In genomic region chr2:20353597-20353996, GRCh38 we compare ENCODE assay signal across 12 cellular contexts. TPM values are rescaled to one million over a fixed set of nuclear protein-coding genes. Genes with fewer than 3 reads are reported as not detected.
DNase-seq lines count a peak whose midpoint lies in the region; ATAC-seq and TF ChIP-seq lines count a peak whose summit lies in the region.
"Had no signal": no experiment of that assay in that cellular context is flagged by ENCODE, and none has a peak within 500 bp of the region (broad histone marks: within the 10 kb centered on the region; RNA-seq: fewer than 3 reads in every experiment).

No MANE protein-coding gene starts in this region.

- no peaks in the 10 kb centered on the region for H3K27me3 ChIP-seq in colonic mucosa
- H3K27me3 ChIP-seq in smooth muscle cell (ENCODE audit: low read depth) = no peaks in the 10 kb centered on the region
- H3K27me3 ChIP-seq: tibial artery had no signal

- H3K27me3 Mint-ChIP-seq in activated CD4-positive, alpha-beta memory T cell treated with anti-CD3 and anti-CD28 coated beads for 36 hours = no peaks in the 10 kb centered on the region
- no peaks in the 10 kb centered on the region for H3K27me3 Mint-ChIP-seq in activated CD4-positive, alpha-beta memory T cell treated with anti-CD3 and anti-CD28 coated beads, Interleukin-2, amount 10 ng/mL, durations not matched to agents 7 days and 5 days

- no peak overlapping the region for H3K4me3 Mint-ChIP-seq in activated CD4-positive, alpha-beta memory T cell treated with anti-CD3 and anti-CD28 coated beads for 36 hours
- H3K4me3 Mint-ChIP-seq in activated CD4-positive, alpha-beta memory T cell treated with anti-CD3 and anti-CD28 coated beads, Interleukin-2, amount 10 ng/mL, durations not matched to agents 7 days and 5 days = no peak overlapping the region
- no peak overlapping the region for H3K4me3 Mint-ChIP-seq in stimulated activated effector memory CD8-positive, alpha-beta T cell treated with anti-CD3 and anti-CD28 coated beads, Interleukin-12 subunit alpha, Interleukin-12 subunit beta, amount 100 ng/mL, for 72 hours

- CTCF ChIA-PET in activated CD4-positive, alpha-beta memory T cell treated with anti-CD3 and anti-CD28 coated beads for 36 hours (lab: Charles Lee) = interaction anchor here (1.1 to 3.8 kb wide), 5 partner anchors 13 to 297 kb away, joined by 3 to 21 read pairs (median 7); partner anchors contain the start of gene HS1BP3
- CTCF ChIA-PET in activated CD4-positive, alpha-beta memory T cell treated with anti-CD3 and anti-CD28 coated beads, Interleukin-2, amount 10 ng/mL, durations not matched to agents 7 days and 5 days (lab: Charles Lee) = interaction anchor here (0.7 to 2.7 kb wide), 4 partner anchors 12 to 93 kb away, joined by 3 to 10 read pairs (median 4); partner anchors contain the start of gene RHOB

- H3K27ac ChIP-seq in colonic mucosa (no peak overlapping the region), smooth muscle cell (ENCODE audit: low read depth) (peak overlapping the region; percentile 10)
- H3K27ac ChIP-seq: tibial artery had no signal

- ATAC-seq in GM21723 (IDR thresholded peaks at IDR 0.05; ENCODE audit: unreplicated experiment) = no peak
- ATAC-seq in stimulated activated effector memory CD8-positive, alpha-beta T cell treated with anti-CD3 and anti-CD28 coated beads, Interleukin-12 subunit alpha, Interleukin-12 subunit beta, amount 100 ng/mL, for 72 hours = no peak
- ATAC-seq in stimulated activated naive CD8-positive, alpha-beta T cell treated with anti-CD3 and anti-CD28 coated beads, Interleukin-15, Interleukin-2, amounts not matched to agents 100 U/mL and 50 U/mL, for 24 hours = no peak

- peak overlapping the region; percentile 16 for H2AFZ ChIP-seq in smooth muscle cell (ENCODE audit: low read depth)

- no peak overlapping the region for H3K4me3 ChIP-seq in colonic mucosa
- H3K4me3 ChIP-seq in smooth muscle cell = no peak overlapping the region
- H3K4me3 ChIP-seq: tibial artery had no signal

- peaks cover 18% of the 10 kb centered on the region for H3K79me2 ChIP-seq in smooth muscle cell (ENCODE audit: low read depth)

- peaks cover 5% of the 10 kb centered on the region for H3F3A ChIP-seq in smooth muscle cell (ENCODE audit: low read depth)

- peaks cover 8% of the 10 kb centered on the region for H3K4me1 Mint-ChIP-seq in activated CD4-positive, alpha-beta memory T cell treated with anti-CD3 and anti-CD28 coated beads for 36 hours (ENCODE audit: low read depth)
- peaks cover 15% of the 10 kb centered on the region for H3K4me1 Mint-ChIP-seq in activated CD4-positive, alpha-beta memory T cell treated with anti-CD3 and anti-CD28 coated beads, Interleukin-2, amount 10 ng/mL, durations not matched to agents 7 days and 5 days
- peaks cover 4% of the 10 kb centered on the region for H3K4me1 Mint-ChIP-seq in stimulated activated effector memory CD8-positive, alpha-beta T cell treated with anti-CD3 and anti-CD28 coated beads, Interleukin-12 subunit alpha, Interleukin-12 subunit beta, amount 100 ng/mL, for 72 hours

- H3K27ac Mint-ChIP-seq in activated CD4-positive, alpha-beta memory T cell treated with anti-CD3 and anti-CD28 coated beads for 36 hours = peak overlapping the region; percentile 18
- H3K27ac Mint-ChIP-seq in activated CD4-positive, alpha-beta memory T cell treated with anti-CD3 and anti-CD28 coated beads, Interleukin-2, amount 10 ng/mL, durations not matched to agents 7 days and 5 days = no peak overlapping the region
- no peak overlapping the region for H3K27ac Mint-ChIP-seq in stimulated activated effector memory CD8-positive, alpha-beta T cell treated with anti-CD3 and anti-CD28 coated beads, Interleukin-12 subunit alpha, Interleukin-12 subunit beta, amount 100 ng/mL, for 72 hours

- H3K4me2 ChIP-seq in smooth muscle cell = no peak overlapping the region

- intact Hi-C loops in activated CD4-positive, alpha-beta memory T cell treated with anti-CD3 and anti-CD28 coated beads for 36 hours (cut with micrococcal nuclease) = loop anchor here (5.0 kb wide), 1 partner anchor 1006 kb away; no protein-coding TSS in a partner anchor
- intact Hi-C loops in colonic mucosa (cut with DNase I) = no loop called here

- TF ChIP-seq CTCF in colonic mucosa (IDR thresholded peaks at IDR 0.05) = no peak
- no peak for TF ChIP-seq CTCF in smooth muscle cell (IDR thresholded peaks at IDR 0.05; ENCODE audit: borderline replicate concordance, insufficient read depth, poor library complexity, severe bottlenecking)

- H4K20me1 ChIP-seq in smooth muscle cell (ENCODE audit: low read depth) = peaks cover 16% of the 10 kb centered on the region

- peaks cover 13% of the 10 kb centered on the region for H3K36me3 Mint-ChIP-seq in activated CD4-positive, alpha-beta memory T cell treated with anti-CD3 and anti-CD28 coated beads for 36 hours
- H3K36me3 Mint-ChIP-seq in activated CD4-positive, alpha-beta memory T cell treated with anti-CD3 and anti-CD28 coated beads, Interleukin-2, amount 10 ng/mL, durations not matched to agents 7 days and 5 days (ENCODE audit: low read depth) = peaks cover 15% of the 10 kb centered on the region
- peaks cover 15% of the 10 kb centered on the region for H3K36me3 Mint-ChIP-seq in stimulated activated effector memory CD8-positive, alpha-beta T cell treated with anti-CD3 and anti-CD28 coated beads, Interleukin-12 subunit alpha, Interleukin-12 subunit beta, amount 100 ng/mL, for 72 hours

- H3K9me3 Mint-ChIP-seq in activated CD4-positive, alpha-beta memory T cell treated with anti-CD3 and anti-CD28 coated beads for 36 hours = no peaks in the 10 kb centered on the region
- H3K9me3 Mint-ChIP-seq in activated CD4-positive, alpha-beta memory T cell treated with anti-CD3 and anti-CD28 coated beads, Interleukin-2, amount 10 ng/mL, durations not matched to agents 7 days and 5 days = no peaks in the 10 kb centered on the region
- H3K9me3 Mint-ChIP-seq in stimulated activated effector memory CD8-positive, alpha-beta T cell treated with anti-CD3 and anti-CD28 coated beads, Interleukin-12 subunit alpha, Interleukin-12 subunit beta, amount 100 ng/mL, for 72 hours = no peaks in the 10 kb centered on the region

- H3K9ac ChIP-seq in colonic mucosa (ENCODE audit: low read depth in 2 of 2, low read length in 2 of 2) (no peak overlapping the region), smooth muscle cell (ENCODE audit: low read depth) (no peak overlapping the region)

- no peaks in the 10 kb centered on the region for H3K9me3 ChIP-seq in colonic mucosa
- H3K9me3 ChIP-seq in smooth muscle cell (replicated peaks; ENCODE audit: low read depth) = no peaks in the 10 kb centered on the region
- H3K9me3 ChIP-seq: tibial artery had no signal

- POLR2A ChIA-PET in activated CD4-positive, alpha-beta memory T cell treated with anti-CD3 and anti-CD28 coated beads for 36 hours (lab: Charles Lee) = interaction anchor here (4.7 kb wide), 1 partner anchor 12 kb away, joined by 50 read pairs; no protein-coding TSS in a partner anchor
- POLR2A ChIA-PET in activated CD4-positive, alpha-beta memory T cell treated with anti-CD3 and anti-CD28 coated beads, Interleukin-2, amount 10 ng/mL, durations not matched to agents 7 days and 5 days (lab: Charles Lee) = interaction anchor here (1.2 to 4.4 kb wide), 3 partner anchors 7 to 298 kb away, joined by 3 to 52 read pairs (median 14); partner anchors contain the start of gene HS1BP3

- no peaks in the 10 kb centered on the region for H3K36me3 ChIP-seq in colonic mucosa
- no peaks in the 10 kb centered on the region for H3K36me3 ChIP-seq in smooth muscle cell (ENCODE audit: low read depth)
- H3K36me3 ChIP-seq: tibial artery had no signal

- H3K4me1 ChIP-seq in colonic mucosa = peaks cover 3% of the 10 kb centered on the region
- peaks cover 21% of the 10 kb centered on the region for H3K4me1 ChIP-seq in smooth muscle cell (ENCODE audit: low read depth)

- DNase-seq in activated CD4-positive, alpha-beta memory T cell treated with anti-CD3 and anti-CD28 coated beads for 36 hours = no peak
- DNase-seq in activated CD4-positive, alpha-beta memory T cell treated with anti-CD3 and anti-CD28 coated beads, Interleukin-2, amount 10 ng/mL, durations not matched to agents 7 days and 5 days = no peak
- DNase-seq in NCI-H2227 (lab: John Stamatoyannopoulos, UW; ENCODE audit: unreplicated experiment) = peak; percentile 28
- DNase-seq in colonic mucosa = peak; percentile 31
- DNase-seq in smooth muscle cell (lab: John Stamatoyannopoulos, UW; ENCODE audit: unreplicated experiment) = no peak
- no peak for DNase-seq in stimulated activated effector memory CD8-positive, alpha-beta T cell treated with anti-CD3 and anti-CD28 coated beads, Interleukin-12 subunit alpha, Interleukin-12 subunit beta, amount 100 ng/mL, for 72 hours (ENCODE audit: low spot score in 2 of 2)
- DNase-seq in stimulated activated naive CD8-positive, alpha-beta T cell treated with anti-CD3 and anti-CD28 coated beads, Interleukin-15, Interleukin-2, amounts not matched to agents 100 U/mL and 50 U/mL, for 24 hours = no peak
- DNase-seq: activated CD4-positive, alpha-beta T cell treated with anti-CD3 and anti-CD28 coated beads for 4 hours; activated gamma-delta T cell treated with Interleukin-2 at 50 U/mL for 16 hours; cerebellar nuclear complex; tibial artery had no signal

- 85% methylated on average over 5 of the region's 5 CpGs for WGBS in smooth muscle cell (ENCODE audit: low lambda C conversion rate)

RNA-seq across cellular contexts. Expression of gene PUM2, which starts 3.0 kb away (rescaled TPM):
- 100 to 1,000 TPM; 122 TPM for total RNA-seq in activated CD4-positive, alpha-beta memory T cell treated with anti-CD3 and anti-CD28 coated beads for 36 hours
- total RNA-seq in activated CD4-positive, alpha-beta memory T cell treated with anti-CD3 and anti-CD28 coated beads, Interleukin-2, amount 10 ng/mL, durations not matched to agents 7 days and 5 days = 100 to 1,000 TPM; 141 to 147 TPM
- total RNA-seq in colonic mucosa (100 to 1,000 TPM in 1 of 2 donors, 10 to 100 TPM in 1; 87.7 to 119 TPM), smooth muscle cell (42.0 and 54.1 TPM in 2 replicates)
- 5.2 and 9.1 TPM in 2 replicates for polyA plus RNA-seq in smooth muscle cell

Comparison
In these comparisons a context has a peak if more than half of its experiments do, and no peak if none do; other contexts are left out.
1. DNase-seq: peak in NCI-H2227 (single experiment) and colonic mucosa (single experiment); none in activated CD4-positive, alpha-beta memory T cell treated with anti-CD3 and anti-CD28 coated beads for 36 hours (single experiment), activated CD4-positive, alpha-beta memory T cell treated with anti-CD3 and anti-CD28 coated beads, Interleukin-2, amount 10 ng/mL, durations not matched to agents 7 days and 5 days (single experiment), smooth muscle cell (single experiment), stimulated activated effector memory CD8-positive, alpha-beta T cell treated with anti-CD3 and anti-CD28 coated beads, Interleukin-12 subunit alpha, Interleukin-12 subunit beta, amount 100 ng/mL, for 72 hours (0 of 2) and stimulated activated naive CD8-positive, alpha-beta T cell treated with anti-CD3 and anti-CD28 coated beads, Interleukin-15, Interleukin-2, amounts not matched to agents 100 U/mL and 50 U/mL, for 24 hours (single experiment).